Comparison of ENCODE assay signal across 27 cellular contexts in genomic region chr11:108472681-108473080, GRCh38. TPM values are rescaled to one million over a fixed set of nuclear protein-coding genes. Genes with fewer than 3 reads are reported as not detected.
"Had no signal": no experiment of that assay in that cellular context is flagged by ENCODE, and none has a peak within 500 bp of the region (broad histone marks: within the 10 kb centered on the region; RNA-seq: fewer than 3 reads in every experiment).

No MANE protein-coding gene starts in this region.

- ATAC-seq: activated CD4-positive, CD25-positive, alpha-beta regulatory T cell treated with anti-CD3 and anti-CD28 coated beads, Interleukin-2, amount 50 U/mL, for 24 hours; activated CD8-positive, alpha-beta T cell treated with anti-CD3 and anti-CD28 coated beads for 36 hours; activated naive CD4-positive, alpha-beta T cell treated with anti-CD3 and anti-CD28 coated beads, Interleukin-2, amount 50 U/mL, for 72 hours; activated T-cell treated with anti-CD3 and anti-CD28 coated beads, Interleukin-2, amount 50 U/mL, for 4 hours; effector memory CD8-positive, alpha-beta T cell; gastroesophageal sphincter; T-helper 17 cell had no signal

- H3K27me3 ChIP-seq: ascending aorta, esophagus squamous epithelium, gastroesophageal sphincter had no signal

- H3K4me3 ChIP-seq: ascending aorta, esophagus squamous epithelium, gastroesophageal sphincter had no signal

- DNase-seq: activated B cell treated with CpG ODN at 0.5 μM for 24 hours; activated CD4-positive, alpha-beta T cell treated with anti-CD3 and anti-CD28 coated beads for 48 hours; activated CD4-positive, alpha-beta T cell treated with anti-CD3 and anti-CD28 coated beads, Interleukin-2, amount 50 U/mL, for 1 hour; activated CD4-positive, alpha-beta T cell treated with anti-CD3 and anti-CD28 coated beads, Interleukin-2, amount 50 U/mL, for 48 hours; activated CD8-positive, alpha-beta memory T cell treated with anti-CD3 and anti-CD28 coated beads for 24 hours; activated CD8-positive, alpha-beta T cell treated with anti-CD3 and anti-CD28 coated beads for 36 hours; activated effector memory CD4-positive, alpha-beta T cell treated with anti-CD3 and anti-CD28 coated beads, Interleukin-2, amount 50 U/mL, for 16 hours; activated naive CD4-positive, alpha-beta T cell treated with anti-CD3 and anti-CD28 coated beads for 36 hours; activated naive CD8-positive, alpha-beta T cell treated with anti-CD3 and anti-CD28 coated beads, Interleukin-2, amount 10 ng/mL, durations not matched to agents 7 days and 5 days; activated T-cell treated with anti-CD3 and anti-CD28 coated beads, Interleukin-2, amount 50 U/mL, for 4 hours; cortex of kidney; dermis blood vessel endothelial cell; effector CD4-positive, alpha-beta T cell; effector memory CD8-positive, alpha-beta T cell; esophagus squamous epithelium; foreskin melanocyte; head of caudate nucleus; T-helper 1 cell; T-helper 17 cell; T1000; WERI-Rb-1 had no signal

- H3K27ac ChIP-seq: ascending aorta, epithelial cell of prostate, esophagus squamous epithelium, gastroesophageal sphincter, WERI-Rb-1 had no signal

- H3K9me3 ChIP-seq: ascending aorta, esophagus squamous epithelium, gastroesophageal sphincter had no signal

RNA-seq across cellular contexts. Expression of gene C11orf65, which starts 5.4 kb away (rescaled TPM):
- total RNA-seq: ascending aorta, chondrocyte, dermis blood vessel endothelial cell had no signal
